In the genomic region with DNA sequence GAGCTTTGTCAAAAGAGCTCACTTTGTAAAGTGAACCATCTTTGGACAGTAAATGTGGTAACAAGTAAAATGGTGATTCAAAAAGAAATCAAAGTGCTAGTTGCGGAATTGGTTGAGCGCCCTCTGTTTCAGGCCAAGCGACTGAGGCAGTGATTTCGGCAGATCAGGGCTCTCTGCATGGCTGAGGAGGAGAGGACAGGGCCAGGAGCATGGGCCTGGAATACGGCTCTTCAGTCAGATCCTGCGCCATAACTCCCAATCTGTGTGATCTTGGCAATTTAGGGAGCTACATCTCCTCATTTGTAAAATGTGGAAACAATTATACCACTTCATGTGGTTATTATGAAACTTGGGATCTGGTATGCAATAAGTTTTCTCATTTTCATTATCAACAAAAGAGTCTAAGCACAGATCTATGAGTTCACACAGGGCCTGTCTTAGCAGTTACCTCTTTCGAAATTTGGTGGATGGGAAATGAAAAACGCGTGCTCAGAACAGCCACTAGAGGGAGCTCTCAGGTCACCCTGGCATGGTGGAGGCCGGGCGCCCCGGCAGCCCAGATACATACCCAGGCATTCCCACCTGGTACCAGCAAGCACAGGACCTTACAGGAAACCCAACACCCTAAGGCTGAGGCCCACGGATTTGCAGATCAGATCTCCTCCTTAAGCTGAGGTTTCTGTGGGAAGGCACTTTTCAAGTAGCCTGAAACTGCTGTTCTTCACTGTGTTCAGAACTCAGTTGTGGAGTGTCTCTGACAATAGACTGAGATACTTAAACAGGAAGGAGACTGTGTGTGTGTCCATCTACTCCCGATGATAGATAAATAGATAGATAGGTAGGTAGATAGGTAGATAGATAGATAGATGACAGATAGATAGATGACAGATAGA, we compare ENCODE assay signal across 8 cellular contexts.
DNase-seq lines count a peak whose midpoint lies in the region; ATAC-seq lines count a peak whose summit lies in the region.

No MANE protein-coding gene starts in this region.

- no peak overlapping the region for H3K4me3 ChIP-seq in ACC112 (ENCODE audit: low read depth, low read length)

- no peaks in the 10 kb centered on the region for H3K79me2 ChIP-seq in ACC112 (ENCODE audit: control insufficient read depth, insufficient read depth, low read length, unreplicated experiment)

- DNase-seq in NCI-H2107 treated with DMSO at 0.1 percent for 48 hours (lab: John Stamatoyannopoulos, UW; ENCODE audit: unreplicated experiment), result peak; percentile 33
- peak; percentile 5 to 13 (median 6) for DNase-seq in activated CD4-positive, CD25-positive, alpha-beta regulatory T cell (lab: John Stamatoyannopoulos, UW)
- peak in 51 of 61 donors; percentile 4 to 63 (median 30) for DNase-seq in caudate nucleus (lab: John Stamatoyannopoulos, UW)
- DNase-seq in left colon, result peak in 1 of 2 donors; percentile 47
- peak; percentile 57 for DNase-seq in stimulated activated CD4-positive, alpha-beta T cell treated with anti-CD3 and anti-CD28 coated beads, Interleukin-4, amount 100 ng/mL, for 1 hour

- H2AFZ ChIP-seq in ACC112 (ENCODE audit: low read length, unreplicated experiment), result peak overlapping the region; percentile 95

- no peaks in the 10 kb centered on the region for H3K27me3 ChIP-seq in ACC112 (ENCODE audit: insufficient read depth, low read length)

- ATAC-seq in GM18508 (IDR thresholded peaks at IDR 0.05; ENCODE audit: insufficient read depth, unreplicated experiment) (peak; percentile 56), HG02943 (IDR thresholded peaks at IDR 0.05; ENCODE audit: low read depth, unreplicated experiment) (peak; percentile 59), left colon (peak; percentile 84)

- intact Hi-C loops in left colon (cut with DNase I, micrococcal nuclease), result loop anchor here in 1 of 2 donors (5.0 to 10.0 kb wide), 2 partner anchors 286 to 488 kb away; no protein-coding TSS in a partner anchor

- H3K27ac ChIP-seq in ACC112 (ENCODE audit: low read depth, low read length) (peak overlapping the region; percentile 100), caudate nucleus (ENCODE audit: low read depth, low read length) (no peak overlapping the region)

- peaks cover 42% of the 10 kb centered on the region for H3K4me1 ChIP-seq in ACC112 (ENCODE audit: control insufficient read depth, insufficient read depth, low read length, unreplicated experiment)

- H3K36me3 ChIP-seq in ACC112 (ENCODE audit: insufficient read depth, low read length), result no peaks in the 10 kb centered on the region
